In genomic region chr18:32724071-32724696, GRCh38 we compare ENCODE assay signal across 18 cellular contexts. TPM values are rescaled to one million over a fixed set of nuclear protein-coding genes. Genes with fewer than 3 reads are reported as not detected.
"Had no signal": no experiment of that assay in that cellular context is flagged by ENCODE, and none has a peak within 500 bp of the region (broad histone marks: within the 10 kb centered on the region; RNA-seq: fewer than 3 reads in every experiment).

No MANE protein-coding gene starts in this region.

- H3K9me3 ChIP-seq: colonic mucosa, ovary, sigmoid colon, spleen, suprapubic skin had no signal

- H3K4me3 ChIP-seq: colonic mucosa, ovary, sigmoid colon, spleen, suprapubic skin had no signal

- H3K9me3 Mint-ChIP-seq: activated CD8-positive, alpha-beta T cell treated with anti-CD3 and anti-CD28 coated beads for 36 hours; activated naive CD8-positive, alpha-beta T cell treated with anti-CD3 and anti-CD28 coated beads for 36 hours; activated T-cell treated with anti-CD3 and anti-CD28 coated beads, Interleukin-2, amount 50 U/mL, for 4 hours; brain; stimulated activated naive CD8-positive, alpha-beta T cell treated with anti-CD3 and anti-CD28 coated beads, Interleukin-15, Interleukin-2, amounts not matched to agents 100 ng/mL and 50 ng/mL, for 24 hours; type B pancreatic cell had no signal

- DNase-seq: activated B cell treated with CpG ODN at 0.5 μM for 24 hours; activated CD4-positive, alpha-beta T cell treated with anti-CD3 and anti-CD28 coated beads for 48 hours; activated CD8-positive, alpha-beta T cell treated with anti-CD3 and anti-CD28 coated beads for 36 hours; activated gamma-delta T cell treated with Interleukin-2 at 50 U/mL for 16 hours; activated naive CD8-positive, alpha-beta T cell treated with anti-CD3 and anti-CD28 coated beads for 36 hours; activated T-cell treated with anti-CD3 and anti-CD28 coated beads, Interleukin-2, amount 50 U/mL, for 4 hours; central memory CD4-positive, alpha-beta T cell; colonic mucosa; left colon; ovary; sigmoid colon; spleen had no signal

- H3K27me3 ChIP-seq: colonic mucosa, ovary, sigmoid colon, spleen, suprapubic skin had no signal

- H3K4me1 ChIP-seq: colonic mucosa, sigmoid colon, suprapubic skin had no signal

- H3K36me3 ChIP-seq: colonic mucosa, ovary, sigmoid colon, spleen, suprapubic skin had no signal

- H3K36me3 Mint-ChIP-seq: activated naive CD8-positive, alpha-beta T cell treated with anti-CD3 and anti-CD28 coated beads for 36 hours; brain; type B pancreatic cell had no signal

- H3K27ac ChIP-seq: colonic mucosa, ovary, sigmoid colon, spleen, suprapubic skin had no signal

- H3K4me1 Mint-ChIP-seq: activated naive CD8-positive, alpha-beta T cell treated with anti-CD3 and anti-CD28 coated beads for 36 hours had no signal

- H3K4me3 Mint-ChIP-seq: activated B cell treated with CpG ODN at 0.5 μM for 24 hours; activated CD8-positive, alpha-beta T cell treated with anti-CD3 and anti-CD28 coated beads for 36 hours; activated naive CD8-positive, alpha-beta T cell treated with anti-CD3 and anti-CD28 coated beads for 36 hours; activated T-cell treated with anti-CD3 and anti-CD28 coated beads, Interleukin-2, amount 50 U/mL, for 4 hours; brain; stimulated activated naive CD8-positive, alpha-beta T cell treated with anti-CD3 and anti-CD28 coated beads, Interleukin-15, Interleukin-2, amounts not matched to agents 100 ng/mL and 50 ng/mL, for 24 hours; type B pancreatic cell had no signal

- H3K27me3 Mint-ChIP-seq: activated B cell treated with CpG ODN at 0.5 μM for 24 hours; activated CD8-positive, alpha-beta T cell treated with anti-CD3 and anti-CD28 coated beads for 36 hours; brain had no signal

- H3K27ac Mint-ChIP-seq: activated B cell treated with CpG ODN at 0.5 μM for 24 hours; activated CD8-positive, alpha-beta T cell treated with anti-CD3 and anti-CD28 coated beads for 36 hours; activated naive CD8-positive, alpha-beta T cell treated with anti-CD3 and anti-CD28 coated beads for 36 hours; brain; stimulated activated naive CD8-positive, alpha-beta T cell treated with anti-CD3 and anti-CD28 coated beads, Interleukin-15, Interleukin-2, amounts not matched to agents 100 ng/mL and 50 ng/mL, for 24 hours; type B pancreatic cell had no signal

- ATAC-seq: activated CD8-positive, alpha-beta T cell treated with anti-CD3 and anti-CD28 coated beads for 36 hours; activated T-cell treated with anti-CD3 and anti-CD28 coated beads, Interleukin-2, amount 50 U/mL, for 4 hours; esophagus mucosa; left colon had no signal

RNA-seq across cellular contexts. Expression of gene KLHL14, which starts 48.6 kb away (rescaled TPM):
- total RNA-seq: activated CD8-positive, alpha-beta T cell treated with anti-CD3 and anti-CD28 coated beads for 36 hours; activated T-cell treated with anti-CD3 and anti-CD28 coated beads, Interleukin-2, amount 50 U/mL, for 4 hours; pulmonary artery endothelial cell had no signal
